In the genomic region with DNA sequence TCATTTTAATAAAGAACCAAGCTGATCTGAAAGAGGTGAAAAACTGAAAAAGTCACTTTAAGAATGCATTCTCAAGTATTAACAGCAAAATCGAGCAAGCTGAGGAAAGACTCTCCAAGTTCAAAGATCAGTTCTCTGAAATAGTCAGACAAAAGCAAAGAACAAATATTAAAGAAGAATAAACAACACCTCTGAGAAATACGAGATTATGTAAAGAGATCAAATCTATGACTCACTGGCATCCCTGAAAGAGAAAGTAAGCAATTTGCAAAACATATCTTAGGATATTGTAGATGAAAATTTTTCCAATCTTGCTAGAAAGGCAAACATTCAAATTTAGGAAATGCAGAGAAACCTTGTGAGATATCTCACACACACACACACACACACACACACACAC, we compare ENCODE assay signal across 13 cellular contexts.
A peak's percentile ranks its signal among the peaks of the same experiment; 100 is the strongest.
DNase-seq lines count a peak whose midpoint lies in the region; ATAC-seq and TF ChIP-seq lines count a peak whose summit lies in the region.
"Had no signal": no experiment of that assay in that cellular context is flagged by ENCODE, and none has a peak within 500 bp of the region (broad histone marks: within the 10 kb centered on the region; RNA-seq: fewer than 3 reads in every experiment).

No MANE protein-coding gene starts in this region.

- no peak overlapping the region for H3K4me3 Mint-ChIP-seq in T-helper 2 cell treated with Interferon-gamma antibody and Interleukin-4, amounts not matched to agents 5 μg/mL and 100 μg/mL, for 36 hours
- no peak overlapping the region for H3K4me3 Mint-ChIP-seq in natural killer cell

- CTCF ChIA-PET in PC-9 (lab: Charles Lee): no interaction called here

- H3K27me3 Mint-ChIP-seq in T-helper 2 cell treated with Interferon-gamma antibody and Interleukin-4, amounts not matched to agents 5 μg/mL and 100 μg/mL, for 36 hours (ENCODE audit: low read depth): no peaks in the 10 kb centered on the region
- H3K27me3 Mint-ChIP-seq in natural killer cell (ENCODE audit: low read depth in 2 of 2): no peaks in the 10 kb centered on the region

- no TSS peak for BruUV-seq in PC-9 (replicated peaks; lab: Mats Ljungman, UMichigan)

- H3K36me3 ChIP-seq in PC-9 (ENCODE audit: low read depth): no peaks in the 10 kb centered on the region
- H3K36me3 ChIP-seq: BLaER1 treated with 17β-estradiol and CSF1 and Interleukin-3, amounts not matched to agents 10 nM and 100 nM; SJCRH30 had no signal

- DNase-seq in ELR (ENCODE audit: low read depth) (peak; percentile 12), PC-9 (no peak), fibroblast of mammary gland (ENCODE audit: low read depth) (peak; percentile 3), NCI-H2171 (lab: John Stamatoyannopoulos, UW) (no peak), NCI-H446 treated with DMSO at 0.1 percent for 48 hours (lab: John Stamatoyannopoulos, UW) (no peak), natural killer cell (no peak)
- no peak for DNase-seq in T-helper 2 cell treated with Interferon-gamma antibody and Interleukin-4, amounts not matched to agents 5 μg/mL and 100 μg/mL, for 36 hours (ENCODE audit: low spot score)
- DNase-seq: GOT3, NCI-H1048, SJCRH30 had no signal

- no peaks in the 10 kb centered on the region for H3K9me3 ChIP-seq in PC-9 (ENCODE audit: insufficient read depth, low read depth)
- H3K9me3 ChIP-seq: SJCRH30 had no signal

- peaks cover 5% of the 10 kb centered on the region for H3K9me3 Mint-ChIP-seq in T-helper 2 cell treated with Interferon-gamma antibody and Interleukin-4, amounts not matched to agents 5 μg/mL and 100 μg/mL, for 36 hours
- peaks cover 15 to 24% of the 10 kb centered on the region in 2 donors for H3K9me3 Mint-ChIP-seq in natural killer cell

- H3K4me3 ChIP-seq in PC-9 (no peak overlapping the region), fibroblast of mammary gland (ENCODE audit: control insufficient read depth, low read depth, low read length) (no peak overlapping the region)
- H3K4me3 ChIP-seq: BLaER1 treated with 17β-estradiol and CSF1 and Interleukin-3, amounts not matched to agents 10 nM and 100 nM; SJCRH30 had no signal

- H4K20me1 ChIP-seq in PC-9 (ENCODE audit: insufficient read depth): no peaks in the 10 kb centered on the region
- H4K20me1 ChIP-seq: BLaER1 treated with 17β-estradiol and CSF1 and Interleukin-3, amounts not matched to agents 10 nM and 100 nM had no signal

- no peak overlapping the region for H2AFZ ChIP-seq in PC-9

- no peaks in the 10 kb centered on the region for H3K27me3 ChIP-seq in PC-9 (ENCODE audit: insufficient read depth, low read depth)
- H3K27me3 ChIP-seq: BLaER1 treated with 17β-estradiol and CSF1 and Interleukin-3, amounts not matched to agents 10 nM and 100 nM; SJCRH30 had no signal

- ATAC-seq in natural killer cell: no peak

- no peak for TF ChIP-seq CTCF in PC-9 (conservative IDR thresholded peaks at IDR 0.05)
- TF ChIP-seq CTCF in fibroblast of mammary gland (conservative IDR thresholded peaks at IDR 0.05; ENCODE audit: control insufficient read depth, insufficient read depth, low read depth, low read length): no peak
- no peak for TF ChIP-seq CTCF in natural killer cell (IDR thresholded peaks at IDR 0.05)

- no peaks in the 10 kb centered on the region for H3K79me2 ChIP-seq in PC-9 (ENCODE audit: low read depth)

- H3K4me1 Mint-ChIP-seq in T-helper 2 cell treated with Interferon-gamma antibody and Interleukin-4, amounts not matched to agents 5 μg/mL and 100 μg/mL, for 36 hours (ENCODE audit: low read depth): no peaks in the 10 kb centered on the region
- H3K4me1 Mint-ChIP-seq in natural killer cell: no peaks in the 10 kb centered on the region

- POLR2A ChIA-PET in PC-9 (lab: Charles Lee; ENCODE audit: unreplicated experiment): interaction anchor here (0.6 to 0.7 kb wide), 2 partner anchors 16 to 142 kb away, joined by 5 read pairs; no protein-coding TSS in a partner anchor

- no peak overlapping the region for H3K27ac Mint-ChIP-seq in T-helper 2 cell treated with Interferon-gamma antibody and Interleukin-4, amounts not matched to agents 5 μg/mL and 100 μg/mL, for 36 hours
- no peak overlapping the region for H3K27ac Mint-ChIP-seq in natural killer cell

- H3K27ac ChIP-seq in PC-9: no peak overlapping the region
- H3K27ac ChIP-seq: BLaER1 treated with 17β-estradiol and CSF1 and Interleukin-3, amounts not matched to agents 10 nM and 100 nM; HL-60; RWPE1; SJCRH30 had no signal

- H3K4me2 ChIP-seq in PC-9: peak overlapping the region; percentile 26
- H3K4me2 ChIP-seq: BLaER1 treated with 17β-estradiol and CSF1 and Interleukin-3, amounts not matched to agents 10 nM and 100 nM had no signal

- H3K36me3 Mint-ChIP-seq in T-helper 2 cell treated with Interferon-gamma antibody and Interleukin-4, amounts not matched to agents 5 μg/mL and 100 μg/mL, for 36 hours (ENCODE audit: low read depth): no peaks in the 10 kb centered on the region
- H3K36me3 Mint-ChIP-seq in natural killer cell: peaks cover 2% of the 10 kb centered on the region

- no peaks in the 10 kb centered on the region for H3K9me2 ChIP-seq in PC-9 (ENCODE audit: insufficient read depth)

- intact Hi-C loops in PC-9 (cut with micrococcal nuclease; ENCODE audit: unreplicated experiment) (no loop called here), natural killer cell (cut with micrococcal nuclease) (no loop called here)

- peaks cover 5% of the 10 kb centered on the region for H3K4me1 ChIP-seq in PC-9 (replicated peaks; ENCODE audit: insufficient read depth)
- H3K4me1 ChIP-seq: BLaER1 treated with 17β-estradiol and CSF1 and Interleukin-3, amounts not matched to agents 10 nM and 100 nM; SJCRH30 had no signal

- peaks cover 3% of the 10 kb centered on the region; the same call in 1 of the 2 replicates for H3F3A ChIP-seq in PC-9 (ENCODE audit: insufficient read depth, low read depth)

Comparison
In these comparisons a context has a peak if more than half of its experiments do, and no peak if none do; other contexts are left out.
1. DNase-seq: peak in ELR (single experiment) and fibroblast of mammary gland (single experiment); none in PC-9 (0 of 2), T-helper 2 cell treated with Interferon-gamma antibody and Interleukin-4, amounts not matched to agents 5 μg/mL and 100 μg/mL, for 36 hours (single experiment), NCI-H2171 (single experiment), NCI-H446 treated with DMSO at 0.1 percent for 48 hours (single experiment) and natural killer cell (single experiment).